In the genomic region with DNA sequence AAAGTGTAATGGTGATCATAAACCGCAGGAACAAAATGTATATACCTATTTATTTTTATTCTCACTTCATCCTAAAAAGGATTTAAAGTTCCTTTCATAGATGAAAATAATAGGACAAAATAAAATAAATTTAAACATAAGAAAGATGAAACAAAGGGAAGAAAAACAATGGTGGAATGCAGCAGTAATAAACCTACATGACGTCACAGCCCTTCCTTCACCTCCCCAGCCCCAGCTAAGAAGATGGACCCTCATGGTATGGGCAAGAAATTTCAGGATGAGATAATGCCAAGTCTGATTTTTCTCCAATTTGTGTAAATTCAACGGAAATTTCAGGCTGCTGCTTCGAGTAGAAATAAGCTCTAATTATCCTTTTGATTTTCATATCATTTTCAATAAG, we compare ENCODE assay signal across 18 cellular contexts.
DNase-seq lines count a peak whose midpoint lies in the region; ATAC-seq, FAIRE-seq and TF ChIP-seq lines count a peak whose summit lies in the region.
"Had no signal": no experiment of that assay in that cellular context is flagged by ENCODE, and none has a peak within 500 bp of the region (broad histone marks: within the 10 kb centered on the region; RNA-seq: fewer than 3 reads in every experiment).

No MANE protein-coding gene starts in this region.

- H3K27me3 Mint-ChIP-seq in astrocyte (ENCODE audit: low read depth, unreplicated experiment) (no peaks in the 10 kb centered on the region), nephron (ENCODE audit: low read depth) (peaks cover 3% of the 10 kb centered on the region), T-cell (peaks cover 0 to 10% of the 10 kb centered on the region in 2 donors)

- H2BK20ac ChIP-seq in IMR-90 (ENCODE audit: low read depth, low read length), result peak overlapping the region; percentile 82

- no peak overlapping the region for H3K56ac ChIP-seq in IMR-90 (ENCODE audit: extremely low read depth, insufficient read depth, low read length)

- H4K20me1 ChIP-seq in IMR-90 (ENCODE audit: insufficient read depth, low read length) (no peaks in the 10 kb centered on the region), astrocyte (ENCODE audit: insufficient read depth, low read length) (no peaks in the 10 kb centered on the region)

- TF ChIP-seq RAD21 in IMR-90 (IDR thresholded peaks at IDR 0.05; ENCODE audit: low read length), result no peak

- peak overlapping the region; percentile 78 for H3K18ac ChIP-seq in IMR-90 (ENCODE audit: low read depth, low read length)

- H3K27ac ChIP-seq in IMR-90 (ENCODE audit: insufficient read depth, low read length) (peak overlapping the region; percentile 22; the same call in 1 of the 2 replicates), SJSA1 (peak overlapping the region; percentile 68), astrocyte (ENCODE audit: low read depth, low read length) (no peak overlapping the region), sigmoid colon (no peak overlapping the region)

- peak overlapping the region; percentile 83 for H2BK120ac ChIP-seq in IMR-90 (ENCODE audit: low read depth, low read length)

- peaks cover 7% of the 10 kb centered on the region for H3K4me1 ChIP-seq in IMR-90 (ENCODE audit: control insufficient read depth, insufficient read depth, low read length)
- H3K4me1 ChIP-seq in SJSA1 (replicated peaks), result peaks cover 51% of the 10 kb centered on the region
- H3K4me1 ChIP-seq in astrocyte (ENCODE audit: insufficient read depth, low read length), result peaks cover 21% of the 10 kb centered on the region
- H3K4me1 ChIP-seq in sigmoid colon, result peaks cover 0 to 24% (median 15%) of the 10 kb centered on the region in 4 donors

- peak overlapping the region; percentile 62; the same call in 1 of the 2 replicates for H2AK5ac ChIP-seq in IMR-90 (ENCODE audit: low read depth, low read length)

- BruUV-seq in IMR-90 (replicated peaks; lab: Mats Ljungman, UMichigan), result no TSS peak

- H3K79me2 ChIP-seq in astrocyte (ENCODE audit: insufficient read depth, low read length), result no peaks in the 10 kb centered on the region

- DNase-seq in IMR-90 (no peak), SJSA1 (ENCODE audit: low read depth in 1 of 2, low spot score in 2 of 2) (no peak), astrocyte (ENCODE audit: low read depth) (no peak), sigmoid colon (no peak), T-cell (no peak), UCSD-AML1 (lab: John Stamatoyannopoulos, UW; ENCODE audit: unreplicated experiment) (no peak)
- DNase-seq: C1 segment of cervical spinal cord; Calu3; CD4-positive, alpha-beta memory T cell; DMS53; DMS79 treated with DMSO at 0.1 percent for 48 hours; GF-D8; GOT3; HFFc6 had no signal

- H3K23ac ChIP-seq in IMR-90 (ENCODE audit: low read depth, low read length), result no peak overlapping the region

- H3K9ac ChIP-seq in IMR-90 (ENCODE audit: low read depth, low read length) (no peak overlapping the region), astrocyte (ENCODE audit: low read length) (no peak overlapping the region)

- H2AK9ac ChIP-seq in IMR-90 (replicated peaks; ENCODE audit: low read depth, low read length, poor library complexity), result no peak overlapping the region

- peak overlapping the region; percentile 89 for H4K91ac ChIP-seq in IMR-90 (ENCODE audit: insufficient read depth, low read depth, low read length)

- H3K27me3 ChIP-seq in IMR-90 (ENCODE audit: control insufficient read depth, insufficient read depth, low read length) (no peaks in the 10 kb centered on the region), SJSA1 (replicated peaks) (no peaks in the 10 kb centered on the region), astrocyte (ENCODE audit: insufficient read depth, low read length) (no peaks in the 10 kb centered on the region), sigmoid colon (no peaks in the 10 kb centered on the region)

- no peaks in the 10 kb centered on the region for H3K79me1 ChIP-seq in IMR-90 (ENCODE audit: low read depth in 1 of 2, low read length in 2 of 2)

- H2AFZ ChIP-seq in IMR-90 (replicated peaks; ENCODE audit: low read length, poor library complexity), result no peak overlapping the region
- H2AFZ ChIP-seq in astrocyte (ENCODE audit: low read depth, low read length), result no peak overlapping the region

- peak overlapping the region; percentile 52 for H2BK5ac ChIP-seq in IMR-90 (ENCODE audit: low read depth, low read length, poor library complexity, severe bottlenecking)

- H3K14ac ChIP-seq in IMR-90 (replicated peaks; ENCODE audit: low read depth, low read length), result no peak overlapping the region; the same call in 1 of the 2 replicates

- H3K4me3 ChIP-seq in IMR-90 (ENCODE audit: insufficient read depth, low read depth, low read length), result no peak overlapping the region
- H3K4me3 ChIP-seq in SJSA1, result no peak overlapping the region
- no peak overlapping the region for H3K4me3 ChIP-seq in astrocyte (ENCODE audit: insufficient read depth, low read depth, low read length)
- no peak overlapping the region for H3K4me3 ChIP-seq in sigmoid colon
- H3K4me3 ChIP-seq: HAP-1 had no signal

- CTCF ChIA-PET in IMR-90 (lab: Yijun Ruan, JAX), result interaction anchor here (0.6 to 3.4 kb wide), 9 partner anchors 14 to 625 kb away, joined by 3 to 30 read pairs (median 5); no protein-coding TSS in a partner anchor
- CTCF ChIA-PET in T-cell (lab: Charles Lee), result no interaction called here

- 100% methylated on average over 2 of the region's 4 CpGs; no CpG with 5 or more reads in 1 of the 2 experiments for WGBS in IMR-90 (ENCODE audit: extremely low coverage in 2 of 2, insufficient read length in 1 of 2), 2 experiments
- WGBS in sigmoid colon, 2 donors, result 59 to 86% methylated on average over 4 of the region's 4 CpGs

- H3K9me3 Mint-ChIP-seq in astrocyte (ENCODE audit: unreplicated experiment) (no peaks in the 10 kb centered on the region), nephron (no peaks in the 10 kb centered on the region), T-cell (peaks cover 0 to 8% (median 0%) of the 10 kb centered on the region in 3 donors)
- H3K9me3 Mint-ChIP-seq: HFFc6 had no signal

- TF ChIP-seq EP300 in sigmoid colon (IDR thresholded peaks at IDR 0.05), result no peak

- intact Hi-C loops in IMR-90 (cut with micrococcal nuclease) (no loop called here), sigmoid colon (cut with DNase I) (loop anchor here (10.0 kb wide), 1 partner anchor 194 kb away; no protein-coding TSS in a partner anchor)

- TF ChIP-seq CTCF in IMR-90 (conservative IDR thresholded peaks at IDR 0.05; ENCODE audit: low read depth, low read length) (no peak), astrocyte (IDR thresholded peaks at IDR 0.05; ENCODE audit: insufficient read depth, low read depth, low read length) (no peak), nephron (IDR thresholded peaks at IDR 0.05; ENCODE audit: unreplicated experiment in 3 of 3) (no peak), sigmoid colon (IDR thresholded peaks at IDR 0.05) (no peak)

- H4K8ac ChIP-seq in IMR-90 (ENCODE audit: low read depth in 2 of 2, low read length in 2 of 2), result peak overlapping the region; percentile 25 to 27; a peak in 1 of 4 replicates

- H3K4me3 Mint-ChIP-seq in astrocyte (ENCODE audit: unreplicated experiment) (no peak overlapping the region), nephron (no peak overlapping the region), T-cell (no peak overlapping the region)
- H3K4me3 Mint-ChIP-seq: CD4-positive, alpha-beta memory T cell; HFFc6 had no signal

- H3K4me2 ChIP-seq in IMR-90 (ENCODE audit: low read depth, low read length), result no peak overlapping the region
- no peak overlapping the region for H3K4me2 ChIP-seq in astrocyte (ENCODE audit: low read length)

- peak overlapping the region; percentile 70; the same call in 1 of the 2 replicates for H4K5ac ChIP-seq in IMR-90 (ENCODE audit: low read depth, low read length)

- no peaks in the 10 kb centered on the region for H3K36me3 ChIP-seq in IMR-90 (ENCODE audit: control insufficient read depth, insufficient read depth, low read length)
- H3K36me3 ChIP-seq in SJSA1, result no peaks in the 10 kb centered on the region
- no peaks in the 10 kb centered on the region for H3K36me3 ChIP-seq in astrocyte (ENCODE audit: insufficient read depth, low read length)
- no peaks in the 10 kb centered on the region for H3K36me3 ChIP-seq in sigmoid colon
- H3K36me3 ChIP-seq: HAP-1 had no signal

- H3K36me3 Mint-ChIP-seq in astrocyte (ENCODE audit: low read depth, unreplicated experiment), result no peaks in the 10 kb centered on the region
- no peaks in the 10 kb centered on the region for H3K36me3 Mint-ChIP-seq in nephron (ENCODE audit: low read depth)
- H3K36me3 Mint-ChIP-seq in T-cell, result no peaks in the 10 kb centered on the region
- H3K36me3 Mint-ChIP-seq: CD4-positive, alpha-beta memory T cell had no signal

- H2BK15ac ChIP-seq in IMR-90 (ENCODE audit: low read depth, low read length), result peak overlapping the region; percentile 98; the same call in 2 of the 3 replicates

- H3K9me3 ChIP-seq in IMR-90 (ENCODE audit: control insufficient read depth, insufficient read depth, low read length) (no peaks in the 10 kb centered on the region), SJSA1 (replicated peaks) (no peaks in the 10 kb centered on the region), astrocyte (ENCODE audit: insufficient read depth, low read depth, low read length) (no peaks in the 10 kb centered on the region), sigmoid colon (no peaks in the 10 kb centered on the region)
- H3K9me3 ChIP-seq: HAP-1 had no signal

- H3K4ac ChIP-seq in IMR-90 (ENCODE audit: low read depth, low read length), result peak overlapping the region; percentile 84

- 0 out of 2 replicates have a peak, but pooled peaks cover 4% of the 10 kb centered on the region for H3K9me1 ChIP-seq in IMR-90 (ENCODE audit: insufficient read depth, low read length)

- no peak for FAIRE-seq in astrocyte (lab: Jason Lieb, UNC)
- FAIRE-seq: GM12891, GM18507 had no signal

- in situ Hi-C loops in IMR-90 (cut with MboI; ENCODE audit: low sequenced_read_pairs), result loop anchor here (10.0 kb wide), 2 partner anchors 174 to 616 kb away; no protein-coding TSS in a partner anchor

- H3K4me1 Mint-ChIP-seq in astrocyte (ENCODE audit: low read depth, unreplicated experiment), result peaks cover 47% of the 10 kb centered on the region
- H3K4me1 Mint-ChIP-seq in nephron, result peaks cover 33% of the 10 kb centered on the region
- no peaks in the 10 kb centered on the region for H3K4me1 Mint-ChIP-seq in T-cell
- H3K4me1 Mint-ChIP-seq: CD4-positive, alpha-beta memory T cell had no signal

- no peak for ATAC-seq in IMR-90 (ENCODE audit: low read depth)
- ATAC-seq in T-cell (replicated peaks in 1 of 4), result no peak

- TF ChIP-seq POLR2A in IMR-90 (IDR thresholded peaks at IDR 0.05; ENCODE audit: low read depth, low read length), result no peak
- no peak for TF ChIP-seq POLR2A in sigmoid colon (IDR thresholded peaks at IDR 0.05)

- dilution Hi-C loops in IMR-90 (cut with HindIII; ENCODE audit: low sequenced_read_pairs, unreplicated experiment), result no loop called here

- POLR2A ChIA-PET in IMR-90 (lab: Charles Lee; ENCODE audit: unreplicated experiment) (no interaction called here), T-cell (lab: Charles Lee) (no interaction called here)

- H3K27ac Mint-ChIP-seq in astrocyte (ENCODE audit: unreplicated experiment) (peak overlapping the region; percentile 73), nephron (peak overlapping the region in 2 of 3 experiments; percentile 56 to 57), T-cell (no peak overlapping the region)
- H3K27ac Mint-ChIP-seq: CD4-positive, alpha-beta memory T cell; HFFc6 had no signal

TF ChIP-seq in IMR-90, 13 proteins besides CTCF, POLR2A, EP300 and RAD21 (continues in another document):
- TF ChIP-seq CHD1 (IDR thresholded peaks at IDR 0.05; ENCODE audit: low read depth, low read length) (no peak), MAFK (IDR thresholded peaks at IDR 0.05; ENCODE audit: low read depth, low read length) (no peak)

Comparison
In these comparisons a context has a peak if more than half of its experiments do, and no peak if none do; other contexts are left out.
1. H3K27ac ChIP-seq: peak in IMR-90 (single experiment) and SJSA1 (single experiment); none in astrocyte (single experiment) and sigmoid colon (0 of 4).
2. H3K27ac Mint-ChIP-seq: peak in astrocyte (single experiment) and nephron (2 of 3); none in T-cell (0 of 2).